Comparison of ENCODE assay signal across 22 cellular contexts in genomic region chr2:55430536-55430935, GRCh38. TPM values are rescaled to one million over a fixed set of nuclear protein-coding genes. Genes with fewer than 3 reads are reported as not detected.
DNase-seq lines count a peak whose midpoint lies in the region; ATAC-seq, FAIRE-seq and TF ChIP-seq lines count a peak whose summit lies in the region.
"Had no signal": no experiment of that assay in that cellular context is flagged by ENCODE, and none has a peak within 500 bp of the region (broad histone marks: within the 10 kb centered on the region; RNA-seq: fewer than 3 reads in every experiment).

No MANE protein-coding gene starts in this region.

- H3K79me2 ChIP-seq in mammary epithelial cell (ENCODE audit: insufficient read depth, low read length): no peaks in the 10 kb centered on the region

- no peak for FAIRE-seq in frontal cortex (lab: Jason Lieb, UNC)
- FAIRE-seq: K562 had no signal

- H3K27ac ChIP-seq in mammary epithelial cell (ENCODE audit: insufficient read depth, low read depth, low read length): no peak overlapping the region
- H3K27ac ChIP-seq: psoas muscle had no signal

- 65% methylated on average over 1 of the region's 1 CpG for WGBS in mammary epithelial cell (ENCODE audit: low coverage, missing lambda C conversion rate)

- H3K4me3 ChIP-seq in mammary epithelial cell (replicated peaks in 1 of 3; ENCODE audit: insufficient read depth in 1 of 3, low read depth in 2 of 3, low read length in 3 of 3): no peak overlapping the region
- H3K4me3 ChIP-seq: K562, psoas muscle had no signal

- H3K9me3 Mint-ChIP-seq in activated naive CD4-positive, alpha-beta T cell treated with anti-CD3 and anti-CD28 coated beads for 36 hours: no peaks in the 10 kb centered on the region
- H3K9me3 Mint-ChIP-seq: activated B cell treated with CpG ODN at 0.5 μM for 24 hours; activated CD8-positive, alpha-beta T cell treated with anti-CD3 and anti-CD28 coated beads for 36 hours; CD4-positive, CD25-positive, alpha-beta regulatory T cell; effector memory CD8-positive, alpha-beta T cell; immature natural killer cell; stimulated activated memory B cell treated with anti-CD40 and anti-IgM and Interleukin-4, amounts not matched to agents 10 μg/mL and 1 μg/mL and 100 μg/mL, for 72 hours had no signal

- no peak for TF ChIP-seq CTCF in mammary epithelial cell (conservative IDR thresholded peaks at IDR 0.05 in 1 of 2, IDR thresholded peaks at IDR 0.05 in 1 of 2; ENCODE audit: extremely low read depth in 1 of 2, insufficient read depth in 1 of 2, low read depth in 1 of 2, low read length in 2 of 2)

- H4K20me1 ChIP-seq in mammary epithelial cell (ENCODE audit: insufficient read depth, low read length): no peaks in the 10 kb centered on the region

- H3K36me3 ChIP-seq in mammary epithelial cell (ENCODE audit: insufficient read depth, low read length): no peaks in the 10 kb centered on the region

- no peak overlapping the region for H3K27ac Mint-ChIP-seq in activated naive CD4-positive, alpha-beta T cell treated with anti-CD3 and anti-CD28 coated beads for 36 hours
- H3K27ac Mint-ChIP-seq: activated B cell treated with CpG ODN at 0.5 μM for 24 hours; activated CD8-positive, alpha-beta T cell treated with anti-CD3 and anti-CD28 coated beads for 36 hours; CD4-positive, CD25-positive, alpha-beta regulatory T cell; effector memory CD8-positive, alpha-beta T cell; immature natural killer cell; stimulated activated memory B cell treated with anti-CD40 and anti-IgM and Interleukin-4, amounts not matched to agents 10 μg/mL and 1 μg/mL and 100 μg/mL, for 72 hours had no signal

- H3K4me2 ChIP-seq in mammary epithelial cell (ENCODE audit: insufficient read depth, low read depth, low read length): no peak overlapping the region

- in situ Hi-C loops in mammary epithelial cell (cut with MboI; ENCODE audit: low sequenced_read_pairs in 2 of 2): loop anchor here in 1 of 2 donors (5.0 kb wide), 1 partner anchor 72 kb away; no protein-coding TSS in a partner anchor

- no peaks in the 10 kb centered on the region for H3K36me3 Mint-ChIP-seq in activated naive CD4-positive, alpha-beta T cell treated with anti-CD3 and anti-CD28 coated beads for 36 hours (ENCODE audit: low read depth)
- H3K36me3 Mint-ChIP-seq: CD4-positive, CD25-positive, alpha-beta regulatory T cell; immature natural killer cell; stimulated activated memory B cell treated with anti-CD40 and anti-IgM and Interleukin-4, amounts not matched to agents 10 μg/mL and 1 μg/mL and 100 μg/mL, for 72 hours had no signal

- CTCF ChIA-PET in mammary epithelial cell (lab: Charles Lee; ENCODE audit: low non-redundant PET): interaction anchor here (0.7 kb wide), 1 partner anchor 32 kb away, joined by 5 read pairs; no protein-coding TSS in a partner anchor
- CTCF ChIA-PET in activated naive CD4-positive, alpha-beta T cell treated with anti-CD3 and anti-CD28 coated beads for 36 hours (lab: Charles Lee): interaction anchor here (0.6 to 1.8 kb wide), 4 partner anchors 161 to 394 kb away, joined by 3 to 7 read pairs (median 4); no protein-coding TSS in a partner anchor

- peak; percentile 45 for DNase-seq in HCEC 1CT
- peak; percentile 96 for DNase-seq in NCI-H1694 treated with DMSO at 0.1 percent for 48 hours (lab: John Stamatoyannopoulos, UW)
- no peak for DNase-seq in mammary epithelial cell
- DNase-seq in iris pigment epithelial cell (ENCODE audit: low read depth): peak; percentile 21
- no peak for DNase-seq in frontal cortex (ENCODE audit: low spot score in 2 of 2)
- DNase-seq in activated naive CD4-positive, alpha-beta T cell treated with anti-CD3 and anti-CD28 coated beads for 36 hours: no peak
- DNase-seq: activated B cell treated with CpG ODN at 0.5 μM for 24 hours; activated CD8-positive, alpha-beta T cell treated with anti-CD3 and anti-CD28 coated beads for 36 hours; activated naive CD4-positive, alpha-beta T cell; activated T-cell treated with anti-CD3 and anti-CD28 coated beads, Interleukin-2, amount 50 U/mL, for 1 hour; anterior cingulate cortex; CD4-positive, CD25-positive, alpha-beta regulatory T cell; central memory CD4-positive, alpha-beta T cell; effector memory CD8-positive, alpha-beta T cell; GF-D8; immature natural killer cell; psoas muscle; stimulated activated CD4-positive, alpha-beta T cell treated with anti-CD3 and anti-CD28 coated beads, Interleukin-1b, Interleukin-23, amount 100 ng/mL, for 48 hours; T-helper 9 cell had no signal

- H3K9ac ChIP-seq in mammary epithelial cell (ENCODE audit: insufficient read depth, low read length): no peak overlapping the region

- H3K27me3 Mint-ChIP-seq in activated naive CD4-positive, alpha-beta T cell treated with anti-CD3 and anti-CD28 coated beads for 36 hours (ENCODE audit: low read depth): no peaks in the 10 kb centered on the region
- H3K27me3 Mint-ChIP-seq: activated B cell treated with CpG ODN at 0.5 μM for 24 hours; activated CD8-positive, alpha-beta T cell treated with anti-CD3 and anti-CD28 coated beads for 36 hours had no signal

- H3K4me1 Mint-ChIP-seq in activated naive CD4-positive, alpha-beta T cell treated with anti-CD3 and anti-CD28 coated beads for 36 hours (ENCODE audit: low read depth): peaks cover 3% of the 10 kb centered on the region
- H3K4me1 Mint-ChIP-seq: activated B cell treated with CpG ODN at 0.5 μM for 24 hours; immature natural killer cell; stimulated activated memory B cell treated with anti-CD40 and anti-IgM and Interleukin-4, amounts not matched to agents 10 μg/mL and 1 μg/mL and 100 μg/mL, for 72 hours had no signal

- intact Hi-C loops in mammary epithelial cell (cut with micrococcal nuclease): no loop called here
- intact Hi-C loops in activated naive CD4-positive, alpha-beta T cell treated with anti-CD3 and anti-CD28 coated beads for 36 hours (cut with micrococcal nuclease): loop anchor here (5.0 kb wide), 1 partner anchor 533 kb away; no protein-coding TSS in a partner anchor

- H3K4me1 ChIP-seq in mammary epithelial cell (ENCODE audit: insufficient read depth, low read length): peaks cover 5% of the 10 kb centered on the region
- H3K4me1 ChIP-seq: psoas muscle had no signal

- no peaks in the 10 kb centered on the region for H3K9me3 ChIP-seq in mammary epithelial cell (replicated peaks; ENCODE audit: insufficient read depth, low read length)
- H3K9me3 ChIP-seq: psoas muscle had no signal

- ATAC-seq in GM18868 (IDR thresholded peaks at IDR 0.05; ENCODE audit: unreplicated experiment): no peak
- ATAC-seq: activated CD8-positive, alpha-beta T cell treated with anti-CD3 and anti-CD28 coated beads for 36 hours; effector memory CD8-positive, alpha-beta T cell; K562; psoas muscle; stimulated activated memory B cell treated with anti-CD40 and anti-IgM and Interleukin-4, amounts not matched to agents 10 μg/mL and 1 μg/mL and 100 μg/mL, for 72 hours had no signal

- peak overlapping the region; percentile 16 for H2AFZ ChIP-seq in mammary epithelial cell (ENCODE audit: low read depth, low read length)

- no TSS peak for BruUV-seq in mammary epithelial cell (replicated peaks; lab: Mats Ljungman, UMichigan)

- no peak overlapping the region for H3K4me3 Mint-ChIP-seq in activated naive CD4-positive, alpha-beta T cell treated with anti-CD3 and anti-CD28 coated beads for 36 hours
- H3K4me3 Mint-ChIP-seq: activated B cell treated with CpG ODN at 0.5 μM for 24 hours; activated CD8-positive, alpha-beta T cell treated with anti-CD3 and anti-CD28 coated beads for 36 hours; effector memory CD8-positive, alpha-beta T cell; immature natural killer cell; stimulated activated memory B cell treated with anti-CD40 and anti-IgM and Interleukin-4, amounts not matched to agents 10 μg/mL and 1 μg/mL and 100 μg/mL, for 72 hours had no signal

- dilution Hi-C loops in mammary epithelial cell (cut with HindIII; ENCODE audit: low sequenced_read_pairs): no loop called here

- H3K27me3 ChIP-seq in mammary epithelial cell (ENCODE audit: insufficient read depth, low read length): no peaks in the 10 kb centered on the region

RNA-seq across cellular contexts. Expression of gene CCDC88A, which starts 10.9 kb away (rescaled TPM):
- 10 to 100 TPM; 43.7 to 62.1 TPM for total RNA-seq in mammary epithelial cell
- 23.3 TPM for polyA plus RNA-seq in mammary epithelial cell
- 47.9 TPM for polyA minus RNA-seq in mammary epithelial cell
- total RNA-seq in frontal cortex: 273 TPM
- 10 to 100 TPM in 1 of 2 experiments, 1 to 10 TPM in 1; 9.7 to 10.7 TPM for total RNA-seq in activated naive CD4-positive, alpha-beta T cell treated with anti-CD3 and anti-CD28 coated beads for 36 hours

Comparison
In these comparisons a context has a peak if more than half of its experiments do, and no peak if none do; other contexts are left out.
1. DNase-seq: peak in HCEC 1CT (single experiment), NCI-H1694 treated with DMSO at 0.1 percent for 48 hours (single experiment) and iris pigment epithelial cell (single experiment); none in mammary epithelial cell (single experiment), frontal cortex (0 of 2) and activated naive CD4-positive, alpha-beta T cell treated with anti-CD3 and anti-CD28 coated beads for 36 hours (single experiment).